In the genomic region with DNA sequence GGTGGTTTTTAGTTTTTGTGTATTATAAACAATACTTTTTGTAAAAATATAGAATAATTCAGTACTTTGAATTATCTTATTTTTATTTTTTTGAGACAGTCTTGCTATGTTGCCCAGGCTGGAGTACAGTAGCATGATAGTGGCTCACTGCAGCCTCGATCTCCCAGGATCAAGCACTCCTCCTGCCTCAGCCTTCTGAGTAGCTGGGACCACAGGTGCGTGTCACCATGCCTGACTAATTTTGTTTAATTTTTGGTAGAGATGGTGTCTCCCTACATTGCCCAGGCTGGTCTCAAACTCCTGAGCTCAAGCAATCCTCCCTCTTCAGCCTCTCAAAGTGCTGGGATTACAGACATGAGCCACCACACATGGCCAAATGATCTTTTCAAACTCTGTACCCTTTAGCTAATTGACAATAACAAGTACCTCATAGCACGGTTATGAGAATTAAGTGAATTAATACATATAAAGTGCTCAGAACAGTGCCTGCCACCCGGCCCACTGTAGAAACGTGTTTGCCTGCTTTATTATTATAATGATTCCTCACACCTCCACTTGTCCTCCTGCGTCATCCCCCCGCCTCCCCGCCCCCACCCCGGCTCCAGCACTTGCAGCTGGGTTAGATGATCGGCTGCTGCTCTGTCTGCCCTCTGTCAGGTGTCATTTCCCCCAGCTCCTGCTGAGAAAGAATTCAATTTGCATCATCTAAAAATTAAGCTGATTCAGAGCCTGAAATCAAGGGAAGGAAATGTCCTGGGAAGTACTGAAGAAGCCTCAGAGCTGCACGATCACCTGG, we compare ENCODE assay signal across 35 cellular contexts. TPM values are rescaled to one million over a fixed set of nuclear protein-coding genes. Genes with fewer than 3 reads are reported as not detected.
A peak's percentile ranks its signal among the peaks of the same experiment; 100 is the strongest.
DNase-seq lines count a peak whose midpoint lies in the region; ATAC-seq and TF ChIP-seq lines count a peak whose summit lies in the region.
"Had no signal": no experiment of that assay in that cellular context is flagged by ENCODE, and none has a peak within 500 bp of the region (broad histone marks: within the 10 kb centered on the region; RNA-seq: fewer than 3 reads in every experiment).

No MANE protein-coding gene starts in this region.

- no peaks in the 10 kb centered on the region for H3K9me3 ChIP-seq in neural progenitor cell (ENCODE audit: low read depth)
- H3K9me3 ChIP-seq in aorta (ENCODE audit: control insufficient read depth, low read length) = no peaks in the 10 kb centered on the region
- H3K9me3 ChIP-seq: ascending aorta, colonic mucosa, SJSA1, upper lobe of right lung had no signal

- no peaks in the 10 kb centered on the region for H3K27me3 ChIP-seq in neural progenitor cell
- H3K27me3 ChIP-seq in aorta (ENCODE audit: control insufficient read depth in 1 of 2, insufficient read depth in 2 of 2, low read length in 1 of 2) = peaks cover 0 to 3% of the 10 kb centered on the region in 2 donors
- H3K27me3 ChIP-seq: ascending aorta, colonic mucosa, SJSA1, upper lobe of right lung had no signal

- no peaks in the 10 kb centered on the region for H3K9me3 Mint-ChIP-seq in WTC11
- H3K9me3 Mint-ChIP-seq in neural progenitor cell = no peaks in the 10 kb centered on the region
- H3K9me3 Mint-ChIP-seq: activated CD4-positive, alpha-beta T cell treated with anti-CD3 and anti-CD28 coated beads, Interleukin-2, amount 10 ng/mL, durations not matched to agents 24 days and 14 days; activated naive CD8-positive, alpha-beta T cell treated with anti-CD3 and anti-CD28 coated beads, Interleukin-2, amount 10 ng/mL, durations not matched to agents 7 days and 5 days; memory B cell had no signal

- H3K36me3 ChIP-seq in neural progenitor cell (no peaks in the 10 kb centered on the region), aorta (ENCODE audit: control insufficient read depth in 1 of 2, insufficient read depth in 2 of 2, low read length in 1 of 2) (no peaks in the 10 kb centered on the region)
- H3K36me3 ChIP-seq: ascending aorta, colonic mucosa, SJSA1, upper lobe of right lung had no signal

- no peak overlapping the region for H3K9ac ChIP-seq in neural progenitor cell
- H3K9ac ChIP-seq: GM23248 had no signal

- intact Hi-C loops in aorta (cut with DNase I) = no loop called here

- TF ChIP-seq CTCF in WTC11 (IDR thresholded peaks at IDR 0.05) = no peak
- TF ChIP-seq CTCF in neural progenitor cell (IDR thresholded peaks at IDR 0.05) = no peak

- peak; percentile 46; the same call in 1 of the 2 replicates for ATAC-seq in WTC11
- ATAC-seq in GM21529 (IDR thresholded peaks at IDR 0.05; ENCODE audit: unreplicated experiment) = no peak
- no peak for ATAC-seq in aorta (ENCODE audit: low FRiP score)
- ATAC-seq: left lobe of liver; right cardiac atrium; stimulated activated naive CD8-positive, alpha-beta T cell treated with anti-CD3 and anti-CD28 coated beads, Interleukin-15, Interleukin-2, amounts not matched to agents 100 U/mL and 50 U/mL, for 24 hours; upper lobe of right lung had no signal

- H3K27ac ChIP-seq in neural progenitor cell (no peak overlapping the region), aorta (ENCODE audit: low read depth in 1 of 2, low read length in 2 of 2) (no peak overlapping the region)
- H3K27ac ChIP-seq: ascending aorta, colonic mucosa, epithelial cell of prostate, GM23248, HL-60, SJSA1, upper lobe of right lung had no signal

- no peaks in the 10 kb centered on the region for H3K79me2 ChIP-seq in neural progenitor cell (ENCODE audit: low read depth)

- H3K4me3 Mint-ChIP-seq in WTC11 (no peak overlapping the region), neural progenitor cell (no peak overlapping the region)
- H3K4me3 Mint-ChIP-seq: activated CD4-positive, alpha-beta T cell treated with anti-CD3 and anti-CD28 coated beads, Interleukin-2, amount 10 ng/mL, durations not matched to agents 24 days and 14 days; activated naive CD8-positive, alpha-beta T cell treated with anti-CD3 and anti-CD28 coated beads, Interleukin-2, amount 10 ng/mL, durations not matched to agents 7 days and 5 days; memory B cell had no signal

- H3K4me3 ChIP-seq in neural progenitor cell = no peak overlapping the region
- no peak overlapping the region for H3K4me3 ChIP-seq in aorta (ENCODE audit: low read length in 2 of 2)
- H3K4me3 ChIP-seq: ascending aorta, colonic mucosa, GM23248, SJSA1, upper lobe of right lung had no signal

- no peak overlapping the region for H3K4me2 ChIP-seq in neural progenitor cell

- no peaks in the 10 kb centered on the region for H4K20me1 ChIP-seq in neural progenitor cell (ENCODE audit: low read depth)

- POLR2A ChIA-PET in WTC11 (lab: Charles Lee) = interaction anchor here (1.0 kb wide), 1 partner anchor 15 kb away, joined by 3 read pairs; no protein-coding TSS in a partner anchor

- no peaks in the 10 kb centered on the region for H3K36me3 Mint-ChIP-seq in WTC11
- no peaks in the 10 kb centered on the region for H3K36me3 Mint-ChIP-seq in neural progenitor cell
- H3K36me3 Mint-ChIP-seq: activated naive CD8-positive, alpha-beta T cell treated with anti-CD3 and anti-CD28 coated beads, Interleukin-2, amount 10 ng/mL, durations not matched to agents 7 days and 5 days; memory B cell had no signal

- WGBS in aorta, 2 donors = 38 to 41% methylated on average over 11 of the region's 11 CpGs

- CTCF ChIA-PET in WTC11 (lab: Charles Lee) = interaction anchor here (0.6 to 1.7 kb wide), 11 partner anchors 35 to 716 kb away, joined by 3 to 6 read pairs (median 4); partner anchors contain the start of gene STRIP2

- no peaks in the 10 kb centered on the region for H3F3A ChIP-seq in neural progenitor cell (ENCODE audit: low read depth)

- H3K27me3 Mint-ChIP-seq in WTC11 (ENCODE audit: low read depth) (no peaks in the 10 kb centered on the region), neural progenitor cell (ENCODE audit: insufficient read depth, low read depth) (peaks cover 3% of the 10 kb centered on the region)

- H3K4me1 Mint-ChIP-seq in WTC11 = peaks cover 29% of the 10 kb centered on the region
- peaks cover 18% of the 10 kb centered on the region for H3K4me1 Mint-ChIP-seq in neural progenitor cell

- H2AFZ ChIP-seq in neural progenitor cell (replicated peaks) = no peak overlapping the region
- H2AFZ ChIP-seq: GM23248 had no signal

- H3K4me1 ChIP-seq in neural progenitor cell = peaks cover 13% of the 10 kb centered on the region
- no peaks in the 10 kb centered on the region for H3K4me1 ChIP-seq in aorta (ENCODE audit: control insufficient read depth in 1 of 2, insufficient read depth in 2 of 2, low read length in 2 of 2)
- H3K4me1 ChIP-seq: ascending aorta, colonic mucosa, upper lobe of right lung had no signal

- H3K27ac Mint-ChIP-seq in WTC11 (no peak overlapping the region; the same call in 1 of the 2 replicates), neural progenitor cell (peak overlapping the region; percentile 60)
- H3K27ac Mint-ChIP-seq: activated CD4-positive, alpha-beta T cell treated with anti-CD3 and anti-CD28 coated beads, Interleukin-2, amount 10 ng/mL, durations not matched to agents 24 days and 14 days; activated naive CD8-positive, alpha-beta T cell treated with anti-CD3 and anti-CD28 coated beads, Interleukin-2, amount 10 ng/mL, durations not matched to agents 7 days and 5 days; memory B cell had no signal

- DNase-seq in NCI-H2107 treated with DMSO at 0.1 percent for 48 hours (lab: John Stamatoyannopoulos, UW; ENCODE audit: unreplicated experiment) (peak; percentile 11), NCI-H2107 (lab: John Stamatoyannopoulos, UW) (no peak), NCI-H146 treated with DMSO at 0.1 percent for 48 hours (lab: John Stamatoyannopoulos, UW; ENCODE audit: unreplicated experiment) (peak; percentile 37), WTC11 (ENCODE audit: low spot score) (no peak), neural progenitor cell (ENCODE audit: low spot score) (no peak), aorta (no peak)
- no peak for DNase-seq in stimulated activated CD4-positive, alpha-beta T cell treated with anti-CD3 and anti-CD28 coated beads, Interleukin-2, amount 100 ng/mL, for 48 hours
- DNase-seq: 8988T; activated CD4-positive, alpha-beta T cell treated with anti-CD3 and anti-CD28 coated beads, Interleukin-2, amount 10 ng/mL, durations not matched to agents 24 days and 14 days; activated gamma-delta T cell; activated naive CD8-positive, alpha-beta T cell treated with anti-CD3 and anti-CD28 coated beads, Interleukin-2, amount 10 ng/mL, durations not matched to agents 7 days and 5 days; activated T-cell treated with anti-CD3 and anti-CD28 coated beads, Interleukin-2, amount 50 U/mL, for 1 hour; Calu3; colonic mucosa; DMS79 treated with DMSO at 0.1 percent for 48 hours; effector CD4-positive, alpha-beta T cell; GF-D8; GM23248; Karpas-422; NCI-H1694; NCI-H2171; NCI-H524 treated with DMSO at 0.1 percent for 48 hours; posterior cingulate gyrus; right cardiac atrium; stimulated activated CD4-positive, alpha-beta T cell treated with anti-CD3 and anti-CD28 coated beads, Interleukin-1b, Interleukin-23, amount 100 ng/mL, for 48 hours; stimulated activated naive CD8-positive, alpha-beta T cell treated with anti-CD3 and anti-CD28 coated beads, Interleukin-15, Interleukin-2, amounts not matched to agents 100 U/mL and 50 U/mL, for 24 hours; T-helper 9 cell; upper lobe of right lung had no signal

TF ChIP-seq in WTC11, 78 proteins besides CTCF, POLR2A, EP300 and RAD21 (continues in another document):
- TF ChIP-seq SOX15 (CRISPR knock-in tag; IDR thresholded peaks at IDR 0.05) (no peak), OVOL2 (CRISPR knock-in tag; IDR thresholded peaks at IDR 0.05; ENCODE audit: borderline replicate concordance) (no peak), ZNF416 (CRISPR knock-in tag; IDR thresholded peaks at IDR 0.05) (no peak), ZNF121 (CRISPR knock-in tag; IDR thresholded peaks at IDR 0.05) (peak; percentile 93), E2F4 (CRISPR knock-in tag; IDR thresholded peaks at IDR 0.05; ENCODE audit: borderline replicate concordance, low read depth) (no peak), ZNF317 (CRISPR knock-in tag; IDR thresholded peaks at IDR 0.05; ENCODE audit: borderline replicate concordance, low read depth) (peak; percentile 60; the same call in 1 of the 2 replicates)

RNA-seq across cellular contexts. Expression of gene NRF1, which starts 53.6 kb away (rescaled TPM):
- total RNA-seq in WTC11 (2021) (16.4 to 18.3 TPM (median 16.4 TPM) in 3 replicates), neural progenitor cell (ENCODE audit: low replicate concordance) (22.9 and 24.3 TPM in 2 replicates), aorta (10 to 100 TPM; 19.4 to 23.4 TPM)
- polyA plus RNA-seq in aorta = 1 to 10 TPM; 4.9 to 9.2 TPM

RNA-seq across cellular contexts. Expression of gene SMKR1, which starts 55.6 kb away (rescaled TPM):
- 0.23 to 0.50 TPM (median 0.34 TPM) in 3 replicates for total RNA-seq in WTC11 (2021)
- total RNA-seq in neural progenitor cell (ENCODE audit: low replicate concordance) = 0.53 and 0.56 TPM in 2 replicates
- not detected for total RNA-seq in aorta
- polyA plus RNA-seq in aorta = 1 to 10 TPM in 1 of 2 donors, not detected in 1; 1.6 TPM
- total RNA-seq: ascending aorta, Calu3, GM23248, left lobe of liver, right cardiac atrium, upper lobe of right lung had no signal

Comparison
In these comparisons a context has a peak if more than half of its experiments do, and no peak if none do; other contexts are left out.
1. DNase-seq: peak in NCI-H2107 treated with DMSO at 0.1 percent for 48 hours (single experiment) and NCI-H146 treated with DMSO at 0.1 percent for 48 hours (single experiment); none in NCI-H2107 (single experiment), WTC11 (single experiment), neural progenitor cell (single experiment), stimulated activated CD4-positive, alpha-beta T cell treated with anti-CD3 and anti-CD28 coated beads, Interleukin-2, amount 100 ng/mL, for 48 hours (0 of 2) and aorta (0 of 2).